In the genomic region with DNA sequence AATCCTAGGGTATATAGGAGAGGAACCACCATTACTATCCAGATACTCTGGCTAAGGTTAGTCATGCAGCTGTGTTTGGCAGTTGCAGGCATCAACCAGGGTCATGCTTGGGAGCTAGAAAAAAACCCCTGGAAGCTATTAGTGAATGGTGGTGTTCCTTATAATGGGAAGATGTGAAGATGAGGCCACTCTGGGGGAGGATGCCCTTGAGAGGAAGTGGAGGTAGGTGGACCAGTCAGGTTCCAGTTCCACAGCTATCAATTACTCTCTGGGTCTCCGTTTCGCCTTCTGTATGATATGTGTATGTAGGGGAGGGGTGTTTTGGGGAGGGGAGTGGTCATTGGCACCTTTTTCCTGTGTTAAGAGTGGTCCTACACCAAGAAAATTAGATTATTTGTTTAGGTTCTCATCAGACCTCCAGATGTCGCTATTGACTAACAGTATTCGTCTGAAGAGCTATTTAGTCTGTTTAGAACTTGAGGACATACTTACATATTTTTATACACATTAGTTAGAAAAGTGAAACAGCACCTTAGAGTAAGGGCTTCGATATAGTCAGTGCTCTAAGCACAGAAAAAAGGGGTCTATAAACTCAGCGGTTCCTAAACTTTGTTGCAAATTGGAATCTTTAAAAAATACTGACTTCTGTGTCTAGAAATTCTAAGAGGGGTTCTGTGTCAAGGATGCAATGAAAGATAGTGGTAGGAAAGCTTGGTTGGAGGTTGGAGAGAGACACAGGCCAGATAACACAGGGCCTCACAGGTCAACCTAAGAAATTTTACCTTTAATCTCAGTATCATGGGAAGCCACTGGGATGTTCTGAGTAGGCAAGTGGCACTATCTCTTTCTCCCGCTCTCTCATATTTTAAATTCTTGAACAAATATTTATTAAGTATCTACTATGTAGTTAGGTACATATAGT, we compare ENCODE assay signal across 8 cellular contexts. TPM values are rescaled to one million over a fixed set of nuclear protein-coding genes. Genes with fewer than 3 reads are reported as not detected.
DNase-seq lines count a peak whose midpoint lies in the region; ATAC-seq and TF ChIP-seq lines count a peak whose summit lies in the region.

No MANE protein-coding gene starts in this region.

- H3K36me3 ChIP-seq in SK-N-MC (ENCODE audit: insufficient read depth, low read length), result no peaks in the 10 kb centered on the region

- H3K27ac Mint-ChIP-seq in nephron, result peak overlapping the region in 1 of 3 experiments; percentile 66

- H3K27ac ChIP-seq in SK-N-MC, result no peak overlapping the region

- H3K4me3 Mint-ChIP-seq in nephron, result no peak overlapping the region

- no peaks in the 10 kb centered on the region for H3K36me3 Mint-ChIP-seq in nephron (ENCODE audit: low read depth)

- DNase-seq in G401 (ENCODE audit: low spot score) (peak; percentile 70), H4 (ENCODE audit: low spot score) (peak; percentile 71), NCI-H1105 treated with DMSO at 0.1 percent for 48 hours (lab: John Stamatoyannopoulos, UW) (peak; percentile 83), SK-N-MC (ENCODE audit: low read depth, low spot score) (peak; percentile 66), posterior cingulate gyrus (no peak), activated T-cell treated with anti-CD3 and anti-CD28 coated beads for 4 hours (no peak)

- ATAC-seq in esophagus mucosa, result peak; percentile 52

- in situ Hi-C loops in G401 (cut with HindIII; ENCODE audit: low sequenced_read_pairs), result no loop called here

- no peaks in the 10 kb centered on the region for H3K9me3 Mint-ChIP-seq in nephron

- no peak overlapping the region for H3K9ac ChIP-seq in SK-N-MC (ENCODE audit: insufficient read length)

- H3K9me3 ChIP-seq in SK-N-MC (ENCODE audit: low read depth, low read length), result no peaks in the 10 kb centered on the region

- no peaks in the 10 kb centered on the region for H3K27me3 Mint-ChIP-seq in nephron (ENCODE audit: low read depth)

- no peaks in the 10 kb centered on the region for H3K4me1 Mint-ChIP-seq in nephron

- H3K4me3 ChIP-seq in SK-N-MC, result 0 out of 2 replicates have a peak overlapping the region, but pooled peaks have one; percentile 9

- intact Hi-C loops in posterior cingulate gyrus (cut with DNase I), result loop anchor here (1.0 kb wide), 1 partner anchor 153 kb away; no protein-coding TSS in a partner anchor

- peak; percentile 51 to 74 (median 66) for TF ChIP-seq CTCF in nephron (IDR thresholded peaks at IDR 0.05; ENCODE audit: unreplicated experiment in 3 of 3)

RNA-seq across cellular contexts. Expression of gene HPS3, which starts 9.1 kb away (rescaled TPM):
- 110 and 126 TPM in 2 replicates for total RNA-seq in G401 (2014; rRNA removed; shearing (Covaris generic))
- 38.8 and 39.3 TPM in 2 replicates for total RNA-seq in H4 (2014; rRNA removed; shearing (Covaris generic))
- total RNA-seq in esophagus mucosa, result 6.1 TPM

RNA-seq across cellular contexts. Expression of gene HLTF, which starts 34.0 kb away (rescaled TPM):
- total RNA-seq in G401 (2014; rRNA removed; shearing (Covaris generic)), result 51.9 and 81.1 TPM in 2 replicates
- total RNA-seq in H4 (2014; rRNA removed; shearing (Covaris generic)), result 54.8 and 63.4 TPM in 2 replicates
- 8.2 TPM for total RNA-seq in esophagus mucosa

Comparison
In these comparisons a context has a peak if more than half of its experiments do, and no peak if none do; other contexts are left out.
1. DNase-seq: peak in G401 (single experiment), H4 (single experiment), NCI-H1105 treated with DMSO at 0.1 percent for 48 hours (single experiment) and SK-N-MC (single experiment); none in posterior cingulate gyrus (0 of 10) and activated T-cell treated with anti-CD3 and anti-CD28 coated beads for 4 hours (single experiment).